ENCODE assay signal across 1 cellular context in the genomic region with DNA sequence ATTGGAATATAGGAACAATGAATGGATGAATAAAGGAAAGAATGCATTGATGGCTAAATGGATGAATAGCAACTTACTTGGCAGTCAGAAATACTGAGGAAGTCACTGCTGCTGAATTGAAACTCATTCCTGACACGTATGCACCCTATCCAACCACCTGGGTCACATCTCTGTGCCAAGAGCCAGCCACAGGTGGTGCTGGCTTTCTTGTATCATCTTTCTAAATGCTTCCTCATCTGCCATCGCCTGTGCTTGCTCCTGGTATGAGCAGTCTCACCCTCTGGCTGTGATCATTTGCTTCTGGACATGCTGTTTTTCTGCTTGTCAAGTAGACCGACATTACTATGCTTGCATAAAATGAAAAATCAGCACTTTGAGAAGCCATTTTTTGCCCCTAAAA.
TF ChIP-seq lines count a peak whose summit lies in the region.

No MANE protein-coding gene starts in this region.

TF ChIP-seq in GM23338, 12 proteins besides CTCF, POLR2A, EP300 and RAD21 (continued from another document):
- TF ChIP-seq, protein P1, sequence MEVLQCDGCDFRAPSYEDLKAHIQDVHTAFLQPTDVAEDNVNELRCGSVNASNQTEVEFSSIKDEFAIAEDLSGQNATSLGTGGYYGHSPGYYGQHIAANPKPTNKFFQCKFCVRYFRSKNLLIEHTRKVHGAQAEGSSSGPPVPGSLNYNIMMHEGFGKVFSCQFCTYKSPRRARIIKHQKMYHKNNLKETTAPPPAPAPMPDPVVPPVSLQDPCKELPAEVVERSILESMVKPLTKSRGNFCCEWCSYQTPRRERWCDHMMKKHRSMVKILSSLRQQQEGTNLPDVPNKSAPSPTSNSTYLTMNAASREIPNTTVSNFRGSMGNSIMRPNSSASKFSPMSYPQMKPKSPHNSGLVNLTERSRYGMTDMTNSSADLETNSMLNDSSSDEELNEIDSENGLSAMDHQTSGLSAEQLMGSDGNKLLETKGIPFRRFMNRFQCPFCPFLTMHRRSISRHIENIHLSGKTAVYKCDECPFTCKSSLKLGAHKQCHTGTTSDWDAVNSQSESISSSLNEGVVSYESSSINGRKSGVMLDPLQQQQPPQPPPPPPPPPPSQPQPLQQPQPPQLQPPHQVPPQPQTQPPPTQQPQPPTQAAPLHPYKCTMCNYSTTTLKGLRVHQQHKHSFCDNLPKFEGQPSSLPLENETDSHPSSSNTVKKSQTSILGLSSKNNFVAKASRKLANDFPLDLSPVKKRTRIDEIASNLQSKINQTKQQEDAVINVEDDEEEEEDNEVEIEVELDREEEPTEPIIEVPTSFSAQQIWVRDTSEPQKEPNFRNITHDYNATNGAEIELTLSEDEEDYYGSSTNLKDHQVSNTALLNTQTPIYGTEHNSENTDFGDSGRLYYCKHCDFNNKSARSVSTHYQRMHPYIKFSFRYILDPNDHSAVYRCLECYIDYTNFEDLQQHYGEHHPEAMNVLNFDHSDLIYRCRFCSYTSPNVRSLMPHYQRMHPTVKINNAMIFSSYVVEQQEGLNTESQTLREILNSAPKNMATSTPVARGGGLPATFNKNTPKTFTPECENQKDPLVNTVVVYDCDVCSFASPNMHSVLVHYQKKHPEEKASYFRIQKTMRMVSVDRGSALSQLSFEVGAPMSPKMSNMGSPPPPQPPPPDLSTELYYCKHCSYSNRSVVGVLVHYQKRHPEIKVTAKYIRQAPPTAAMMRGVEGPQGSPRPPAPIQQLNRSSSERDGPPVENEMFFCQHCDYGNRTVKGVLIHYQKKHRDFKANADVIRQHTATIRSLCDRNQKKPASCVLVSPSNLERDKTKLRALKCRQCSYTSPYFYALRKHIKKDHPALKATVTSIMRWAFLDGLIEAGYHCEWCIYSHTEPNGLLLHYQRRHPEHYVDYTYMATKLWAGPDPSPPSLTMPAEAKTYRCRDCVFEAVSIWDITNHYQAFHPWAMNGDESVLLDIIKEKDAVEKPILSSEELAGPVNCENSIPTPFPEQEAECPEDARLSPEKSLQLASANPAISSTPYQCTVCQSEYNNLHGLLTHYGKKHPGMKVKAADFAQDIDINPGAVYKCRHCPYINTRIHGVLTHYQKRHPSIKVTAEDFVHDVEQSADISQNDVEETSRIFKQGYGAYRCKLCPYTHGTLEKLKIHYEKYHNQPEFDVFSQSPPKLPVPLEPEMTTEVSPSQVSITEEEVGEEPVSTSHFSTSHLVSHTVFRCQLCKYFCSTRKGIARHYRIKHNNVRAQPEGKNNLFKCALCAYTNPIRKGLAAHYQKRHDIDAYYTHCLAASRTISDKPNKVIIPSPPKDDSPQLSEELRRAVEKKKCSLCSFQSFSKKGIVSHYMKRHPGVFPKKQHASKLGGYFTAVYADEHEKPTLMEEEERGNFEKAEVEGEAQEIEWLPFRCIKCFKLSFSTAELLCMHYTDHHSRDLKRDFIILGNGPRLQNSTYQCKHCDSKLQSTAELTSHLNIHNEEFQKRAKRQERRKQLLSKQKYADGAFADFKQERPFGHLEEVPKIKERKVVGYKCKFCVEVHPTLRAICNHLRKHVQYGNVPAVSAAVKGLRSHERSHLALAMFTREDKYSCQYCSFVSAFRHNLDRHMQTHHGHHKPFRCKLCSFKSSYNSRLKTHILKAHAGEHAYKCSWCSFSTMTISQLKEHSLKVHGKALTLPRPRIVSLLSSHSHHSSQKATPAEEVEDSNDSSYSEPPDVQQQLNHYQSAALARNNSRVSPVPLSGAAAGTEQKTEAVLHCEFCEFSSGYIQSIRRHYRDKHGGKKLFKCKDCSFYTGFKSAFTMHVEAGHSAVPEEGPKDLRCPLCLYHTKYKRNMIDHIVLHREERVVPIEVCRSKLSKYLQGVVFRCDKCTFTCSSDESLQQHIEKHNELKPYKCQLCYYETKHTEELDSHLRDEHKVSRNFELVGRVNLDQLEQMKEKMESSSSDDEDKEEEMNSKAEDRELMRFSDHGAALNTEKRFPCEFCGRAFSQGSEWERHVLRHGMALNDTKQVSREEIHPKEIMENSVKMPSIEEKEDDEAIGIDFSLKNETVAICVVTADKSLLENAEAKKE (CRISPR knock-in tag; IDR thresholded peaks at IDR 0.05) = no peak
